In genomic region chr14:67641902-67642749, GRCh38 we compare ENCODE assay signal across 1 cellular context.
TF ChIP-seq lines count a peak whose summit lies in the region.

No MANE protein-coding gene starts in this region.

TF ChIP-seq in GM23338, 12 proteins besides CTCF, POLR2A, EP300 and RAD21 (continued from another document):
- no peak for TF ChIP-seq ZNF462 (CRISPR knock-in tag; IDR thresholded peaks at IDR 0.05)
